Comparison of ENCODE assay signal across 29 cellular contexts in the genomic region with DNA sequence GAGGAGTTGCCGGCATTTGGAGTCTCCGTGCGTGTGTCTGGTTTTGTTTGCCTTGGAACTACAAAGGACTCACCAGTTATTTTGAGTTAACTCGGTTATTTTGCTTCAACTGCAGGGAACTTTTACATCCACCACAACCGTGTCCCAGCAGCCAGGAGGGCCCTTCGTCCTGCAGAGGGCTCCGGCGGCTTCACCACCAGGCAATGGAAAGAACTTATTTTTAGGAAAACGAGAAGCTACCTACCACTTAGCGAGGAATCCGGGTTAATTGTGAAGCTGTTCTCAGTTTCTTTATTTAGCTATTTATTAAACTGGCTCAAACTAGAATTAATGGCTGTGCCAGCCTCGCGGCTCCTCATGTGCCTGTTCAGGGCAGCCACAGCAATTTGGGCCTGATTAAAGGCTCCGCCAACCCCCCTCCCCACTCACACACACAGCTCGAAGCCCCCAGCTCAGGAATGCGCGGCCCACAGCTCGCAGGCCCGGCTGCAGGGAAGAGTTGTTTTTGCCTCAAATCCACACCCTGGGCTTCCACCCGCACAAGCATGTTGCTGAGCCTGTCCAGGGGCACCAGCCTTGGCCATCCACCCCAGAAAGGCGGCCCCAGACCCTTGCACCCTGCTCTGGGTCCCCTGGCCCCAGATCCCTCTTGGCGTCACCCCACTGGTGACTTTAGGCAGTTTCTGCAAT. TPM values are rescaled to one million over a fixed set of nuclear protein-coding genes. Genes with fewer than 3 reads are reported as not detected.
A peak's percentile ranks its signal among the peaks of the same experiment; 100 is the strongest.
DNase-seq lines count a peak whose midpoint lies in the region; ATAC-seq, FAIRE-seq and TF ChIP-seq lines count a peak whose summit lies in the region.
"Had no signal": no experiment of that assay in that cellular context is flagged by ENCODE, and none has a peak within 500 bp of the region (broad histone marks: within the 10 kb centered on the region; RNA-seq: fewer than 3 reads in every experiment).

No MANE protein-coding gene starts in this region.

- no peaks in the 10 kb centered on the region for H3K9me3 ChIP-seq in kidney (ENCODE audit: control insufficient read depth in 1 of 2, low read length in 2 of 2)
- H3K9me3 ChIP-seq: heart left ventricle, left lung, vagina had no signal

- H3K4me1 ChIP-seq in kidney (ENCODE audit: control insufficient read depth in 1 of 2, insufficient read depth in 1 of 2, low read depth in 1 of 2, low read length in 2 of 2), result peaks cover 0 to 2% of the 10 kb centered on the region in 2 donors
- H3K4me1 ChIP-seq: heart left ventricle, left lung, vagina had no signal

- no peaks in the 10 kb centered on the region for H3K36me3 ChIP-seq in H7 (replicated peaks; ENCODE audit: control insufficient read depth, insufficient read depth, low read length)
- H3K36me3 ChIP-seq in kidney (ENCODE audit: control insufficient read depth in 1 of 2, insufficient read depth in 2 of 2, low read length in 2 of 2), result no peaks in the 10 kb centered on the region
- H3K36me3 ChIP-seq: heart left ventricle, left lung, vagina had no signal

- DNase-seq in D341Med (ENCODE audit: low spot score) (peak; percentile 12), H7 (peak; percentile 51), kidney (peak; percentile 46), retina (peak; percentile 52), NK-92 (lab: John Stamatoyannopoulos, UW; ENCODE audit: unreplicated experiment) (no peak), caudate nucleus (lab: John Stamatoyannopoulos, UW) (no peak)
- DNase-seq: activated CD4-positive, alpha-beta T cell treated with anti-CD3 and anti-CD28 coated beads for 48 hours; activated naive CD8-positive, alpha-beta T cell treated with anti-CD3 and anti-CD28 coated beads for 36 hours; cerebellar nuclear complex; effector CD4-positive, alpha-beta T cell; erythroblast; NCI-H1092 treated with DMSO at 0.1 percent for 48 hours; NCI-H1930; NCI-H526 treated with DMSO at 0.1 percent for 48 hours; substantia nigra had no signal

- ATAC-seq in GM19023 (IDR thresholded peaks at IDR 0.05; ENCODE audit: unreplicated experiment), result no peak
- ATAC-seq: HCT116; heart left ventricle; left lung; stimulated activated effector memory CD8-positive, alpha-beta T cell treated with anti-CD3 and anti-CD28 coated beads, Interleukin-12 subunit alpha, Interleukin-12 subunit beta, amount 100 ng/mL, for 72 hours had no signal

- no peak overlapping the region for H3K9ac ChIP-seq in kidney (ENCODE audit: low read length in 2 of 2)

- FAIRE-seq in kidney (lab: Jason Lieb, UNC), result no peak
- FAIRE-seq: astrocyte, D721Med, GM19239 had no signal

- H3K27me3 ChIP-seq in H7 (ENCODE audit: control insufficient read depth, insufficient read depth, low read length), result no peaks in the 10 kb centered on the region
- H3K27me3 ChIP-seq: vagina had no signal

- H3K27ac ChIP-seq in kidney (ENCODE audit: low read depth in 2 of 2, low read length in 2 of 2) (no peak overlapping the region), caudate nucleus (ENCODE audit: low read depth, low read length) (no peak overlapping the region)
- H3K27ac ChIP-seq: C4-2B, heart left ventricle, left lung, vagina had no signal

- H3K4me3 ChIP-seq in H7 (ENCODE audit: insufficient read depth, low read depth, low read length) (no peak overlapping the region), kidney (ENCODE audit: low read length in 2 of 2) (no peak overlapping the region)
- H3K4me3 ChIP-seq: heart left ventricle, left lung, smooth muscle cell, vagina had no signal

- intact Hi-C loops in kidney (cut with DNase I), result no loop called here

- TF ChIP-seq CTCF in kidney (IDR thresholded peaks at IDR 0.05; ENCODE audit: borderline replicate concordance, extremely low read depth, insufficient read depth), result no peak

RNA-seq across cellular contexts. Expression of gene FGF3, which starts 55.9 kb away (rescaled TPM):
- 0.15 TPM in 1 of 2 replicates, not detected in the other for total RNA-seq in H7 (2014; rRNA removed; shearing (Covaris generic))
- total RNA-seq in kidney, result not detected
- not detected for polyA plus RNA-seq in kidney (ENCODE audit: insufficient read depth, low read depth, low replicate concordance)
- total RNA-seq: activated naive CD8-positive, alpha-beta T cell treated with anti-CD3 and anti-CD28 coated beads for 36 hours; astrocyte; fibroblast of villous mesenchyme; heart left ventricle; left lung; pulmonary artery endothelial cell; SK-MEL-5; smooth muscle cell; vagina had no signal
- polyA plus RNA-seq: heart left ventricle, smooth muscle cell had no signal

Comparison
In these comparisons a context has a peak if more than half of its experiments do, and no peak if none do; other contexts are left out.
1. DNase-seq: peak in D341Med (single experiment), H7 (single experiment), kidney (single experiment) and retina (single experiment); none in NK-92 (single experiment) and caudate nucleus (0 of 61).